Comparison of ENCODE assay signal across 18 cellular contexts in the genomic region with DNA sequence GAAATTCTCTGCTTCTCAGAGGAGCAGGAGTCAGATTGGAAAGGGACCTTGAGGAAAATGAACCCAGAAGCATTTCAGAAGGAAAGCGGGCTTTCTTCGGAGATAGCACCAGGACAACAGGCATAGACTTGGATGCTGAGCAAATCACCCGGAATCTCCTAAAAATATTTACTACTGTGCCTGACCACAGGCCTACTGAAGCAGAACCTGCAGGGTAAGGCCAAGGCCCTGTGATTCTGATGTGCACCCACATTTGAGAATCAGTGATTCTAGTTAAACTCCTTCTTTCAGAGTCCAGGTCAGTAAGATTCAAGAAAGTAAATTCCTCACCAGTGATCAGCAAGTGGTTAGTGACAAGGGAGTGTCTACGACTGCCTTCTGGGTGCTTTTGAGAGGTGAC.
"Had no signal": no experiment of that assay in that cellular context is flagged by ENCODE, and none has a peak within 500 bp of the region (broad histone marks: within the 10 kb centered on the region; RNA-seq: fewer than 3 reads in every experiment).

No MANE protein-coding gene starts in this region.

- H3K4me3 ChIP-seq: cardiac muscle cell, esophagus squamous epithelium, left ventricle myocardium inferior, right lobe of liver, thoracic aorta had no signal

- FAIRE-seq: colon, urothelium cell line had no signal

- H3K9me3 Mint-ChIP-seq: activated naive CD8-positive, alpha-beta T cell treated with anti-CD3 and anti-CD28 coated beads, Interleukin-2, amount 10 ng/mL, durations not matched to agents 7 days and 5 days; stimulated activated naive CD8-positive, alpha-beta T cell treated with anti-CD3 and anti-CD28 coated beads, Interleukin-15, amount 100 ng/mL, for 72 hours; T-helper 2 cell treated with Interferon-gamma antibody and Interleukin-4, amounts not matched to agents 5 μg/mL and 100 μg/mL, for 36 hours had no signal

- H3K36me3 Mint-ChIP-seq: activated naive CD8-positive, alpha-beta T cell treated with anti-CD3 and anti-CD28 coated beads, Interleukin-2, amount 10 ng/mL, durations not matched to agents 7 days and 5 days had no signal

- H3K27ac Mint-ChIP-seq: activated naive CD8-positive, alpha-beta T cell treated with anti-CD3 and anti-CD28 coated beads, Interleukin-2, amount 10 ng/mL, durations not matched to agents 7 days and 5 days; progenitor cell of endocrine pancreas; T-helper 2 cell treated with Interferon-gamma antibody and Interleukin-4, amounts not matched to agents 5 μg/mL and 100 μg/mL, for 36 hours had no signal

- ATAC-seq: right lobe of liver; stimulated activated naive CD8-positive, alpha-beta T cell treated with anti-CD3 and anti-CD28 coated beads, Interleukin-15, amount 100 ng/mL, for 72 hours had no signal

- H3K9me3 ChIP-seq: esophagus squamous epithelium, left ventricle myocardium inferior, right lobe of liver, thoracic aorta had no signal

- H3K4me3 Mint-ChIP-seq: activated naive CD8-positive, alpha-beta T cell treated with anti-CD3 and anti-CD28 coated beads, Interleukin-2, amount 10 ng/mL, durations not matched to agents 7 days and 5 days; T-helper 2 cell treated with Interferon-gamma antibody and Interleukin-4, amounts not matched to agents 5 μg/mL and 100 μg/mL, for 36 hours had no signal

- DNase-seq: activated naive CD8-positive, alpha-beta T cell treated with anti-CD3 and anti-CD28 coated beads, Interleukin-2, amount 10 ng/mL, durations not matched to agents 7 days and 5 days; activated T-cell treated with anti-CD3 and anti-CD28 coated beads, Interleukin-2, amount 50 U/mL, for 1 hour; aorta; esophagus squamous epithelium; foreskin melanocyte; islet precursor cell; left ventricle myocardium inferior; nucleus accumbens; right lobe of liver; stimulated activated CD4-positive, alpha-beta T cell treated with anti-CD3 and anti-CD28 coated beads, Interleukin-2, amount 100 ng/mL, for 48 hours; stimulated activated CD8-positive, alpha-beta memory T cell treated with anti-CD3 and anti-CD28 coated beads, Interleukin-4, amount 100 ng/mL, for 48 hours; stimulated activated naive CD8-positive, alpha-beta T cell treated with anti-CD3 and anti-CD28 coated beads, Interleukin-15, amount 100 ng/mL, for 72 hours had no signal

- H3K27me3 Mint-ChIP-seq: activated naive CD8-positive, alpha-beta T cell treated with anti-CD3 and anti-CD28 coated beads, Interleukin-2, amount 10 ng/mL, durations not matched to agents 7 days and 5 days; progenitor cell of endocrine pancreas had no signal

- H3K27me3 ChIP-seq: cardiac muscle cell, esophagus squamous epithelium, right lobe of liver had no signal

- H3K27ac ChIP-seq: cardiac muscle cell, esophagus squamous epithelium, left ventricle myocardium inferior, right lobe of liver, thoracic aorta had no signal

- H3K36me3 ChIP-seq: cardiac muscle cell, esophagus squamous epithelium, left ventricle myocardium inferior, right lobe of liver, thoracic aorta had no signal
